ENCODE assay signal across 8 cellular contexts in genomic region chr19:17077447-17078028, GRCh38. TPM values are rescaled to one million over a fixed set of nuclear protein-coding genes. Genes with fewer than 3 reads are reported as not detected.
DNase-seq lines count a peak whose midpoint lies in the region; ATAC-seq, FAIRE-seq and TF ChIP-seq lines count a peak whose summit lies in the region.

No MANE protein-coding gene starts in this region.

- H2AK5ac ChIP-seq in H1 (ENCODE audit: low read depth, low read length): peak overlapping the region; percentile 65; the same call in 1 of the 2 replicates
- no peak overlapping the region for H2AK5ac ChIP-seq in trophoblast cell (ENCODE audit: low read length)

- no peak overlapping the region for H2BK120ac ChIP-seq in H1 (replicated peaks; ENCODE audit: low read depth, low read length)
- no peak overlapping the region for H2BK120ac ChIP-seq in trophoblast cell (ENCODE audit: insufficient read depth, low read length, poor library complexity)

- H4K91ac ChIP-seq in H1 (replicated peaks; ENCODE audit: insufficient read length, low read length) (no peak overlapping the region), trophoblast cell (ENCODE audit: low read depth, low read length) (no peak overlapping the region)

- no peak for TF ChIP-seq EP300 in H1 (IDR thresholded peaks at IDR 0.05; ENCODE audit: borderline replicate concordance in 1 of 2, low read depth in 2 of 2, low read length in 2 of 2)

- no peak overlapping the region for H3K56ac ChIP-seq in H1 (replicated peaks; ENCODE audit: insufficient read length, low read depth, low read length)

- H3K9me3 ChIP-seq in CD8-positive, alpha-beta memory T cell (ENCODE audit: low read length): no peaks in the 10 kb centered on the region
- H3K9me3 ChIP-seq in OCI-LY1 (ENCODE audit: low read length): no peaks in the 10 kb centered on the region
- no peaks in the 10 kb centered on the region for H3K9me3 ChIP-seq in H1 (ENCODE audit: insufficient read depth in 2 of 2, low read depth in 1 of 2, low read length in 1 of 2)
- no peaks in the 10 kb centered on the region for H3K9me3 ChIP-seq in trophoblast cell (ENCODE audit: insufficient read depth, low read depth, low read length)

- H3K27ac ChIP-seq in CD8-positive, alpha-beta memory T cell (ENCODE audit: low read depth, low read length): no peak overlapping the region
- H3K27ac ChIP-seq in OCI-LY1 (ENCODE audit: low read depth, low read length, poor library complexity, severe bottlenecking) (no peak overlapping the region), H1 (ENCODE audit: low read depth, low read length) (no peak overlapping the region), trophoblast cell (ENCODE audit: low read depth, low read length) (no peak overlapping the region)

- DNase-seq in CD8-positive, alpha-beta memory T cell: no peak
- DNase-seq in H1 (ENCODE audit: low read depth in 1 of 2, low spot score in 2 of 2): no peak
- DNase-seq in trophoblast cell: peak in 1 of 2 donors; percentile 40
- DNase-seq in H54 (ENCODE audit: insufficient read length, low spot score): no peak
- DNase-seq in kidney tubule cell (ENCODE audit: low spot score): no peak

- no peak overlapping the region for H3K18ac ChIP-seq in H1 (ENCODE audit: extremely low read depth, low read length)
- H3K18ac ChIP-seq in trophoblast cell (ENCODE audit: low read length): no peak overlapping the region

- peaks cover 0 to 2% (median 0%) of the 10 kb centered on the region in 5 donors for H3K9me3 Mint-ChIP-seq in CD8-positive, alpha-beta memory T cell

- H3K4me1 ChIP-seq in CD8-positive, alpha-beta memory T cell (ENCODE audit: insufficient read depth, low read length): peaks cover 47% of the 10 kb centered on the region
- H3K4me1 ChIP-seq in OCI-LY1 (ENCODE audit: insufficient read depth, low read length, severe bottlenecking) (peaks cover 67% of the 10 kb centered on the region), H1 (replicated peaks in 1 of 4; ENCODE audit: control insufficient read depth in 3 of 4, insufficient read depth in 4 of 4, low read length in 3 of 4) (peaks cover 4 to 13% (median 9%) of the 10 kb centered on the region in 4 experiments), trophoblast cell (ENCODE audit: control insufficient read depth in 1 of 2, insufficient read depth in 2 of 2, low read length in 2 of 2) (peaks cover 24 to 32% of the 10 kb centered on the region in 2 experiments)

- H3K79me1 ChIP-seq in H1 (ENCODE audit: low read depth, low read length): peaks cover 35% of the 10 kb centered on the region
- H3K79me1 ChIP-seq in trophoblast cell (ENCODE audit: low read length): peaks cover 17% of the 10 kb centered on the region

- no peak for TF ChIP-seq RAD21 in H1 (IDR thresholded peaks at IDR 0.05 in 1 of 2, conservative IDR thresholded peaks at IDR 0.05 in 1 of 2; ENCODE audit: low read depth in 2 of 2, low read length in 2 of 2)

- no peak overlapping the region for H3K23ac ChIP-seq in H1 (ENCODE audit: insufficient read length)
- H3K23ac ChIP-seq in trophoblast cell (ENCODE audit: low read length): no peak overlapping the region

- no peaks in the 10 kb centered on the region for H3K27me3 ChIP-seq in CD8-positive, alpha-beta memory T cell (ENCODE audit: insufficient read depth, low read length, poor library complexity, severe bottlenecking)
- no peaks in the 10 kb centered on the region for H3K27me3 ChIP-seq in OCI-LY1 (ENCODE audit: insufficient read depth, low read length)
- no peaks in the 10 kb centered on the region for H3K27me3 ChIP-seq in H1 (replicated peaks in 1 of 4; ENCODE audit: control insufficient read depth in 3 of 4, extremely low read depth in 1 of 4, insufficient read depth in 3 of 4, low read length in 3 of 4)
- no peaks in the 10 kb centered on the region for H3K27me3 ChIP-seq in trophoblast cell (ENCODE audit: insufficient read depth, low read length)

- H3K27me3 Mint-ChIP-seq in CD8-positive, alpha-beta memory T cell: no peaks in the 10 kb centered on the region

- H4K12ac ChIP-seq in trophoblast cell (ENCODE audit: low read depth, low read length): no peak overlapping the region

- no peaks in the 10 kb centered on the region for H4K20me1 ChIP-seq in OCI-LY1 (ENCODE audit: insufficient read depth, low read length)
- H4K20me1 ChIP-seq in H1 (replicated peaks in 1 of 2; ENCODE audit: control insufficient read depth in 1 of 2, insufficient read depth in 2 of 2, low read length in 2 of 2): peaks cover 22 to 36% of the 10 kb centered on the region in 2 experiments

- H2BK5ac ChIP-seq in H1 (ENCODE audit: low read depth, low read length) (no peak overlapping the region; the same call in 1 of the 2 replicates), trophoblast cell (ENCODE audit: low read depth, low read length, poor library complexity) (no peak overlapping the region)

- 82% methylated on average over 17 of the region's 17 CpGs; no CpG with 5 or more reads in 1 of the 2 experiments for WGBS in H1 (ENCODE audit: extremely low coverage in 1 of 2, insufficient coverage in 1 of 2, insufficient read length in 1 of 2, insufficient replicate concordance in 2 of 2, low coverage in 1 of 2, low lambda C conversion rate in 2 of 2, missing lambda C conversion rate in 1 of 2), 2 experiments
- no CpG with 5 or more reads among the region's 17 CpGs for WGBS in trophoblast cell (ENCODE audit: extremely low coverage, insufficient coverage, insufficient read length)

- H3K23me2 ChIP-seq in H1 (ENCODE audit: low read depth, low read length): peaks cover 17% of the 10 kb centered on the region

- peaks cover 65 to 86% (median 71%) of the 10 kb centered on the region in 3 donors for H3K4me1 Mint-ChIP-seq in CD8-positive, alpha-beta memory T cell

- peak overlapping the region; percentile 72 for H3K4me3 ChIP-seq in CD8-positive, alpha-beta memory T cell (ENCODE audit: low read length)
- peak overlapping the region; percentile 91 for H3K4me3 ChIP-seq in OCI-LY1 (ENCODE audit: low read depth, low read length, poor library complexity, severe bottlenecking)
- peak overlapping the region in 1 of 4 experiments; percentile 87; a peak in 1 of 8 replicates for H3K4me3 ChIP-seq in H1 (ENCODE audit: extremely low read depth in 1 of 4, insufficient read depth in 2 of 4, low read depth in 3 of 4, low read length in 4 of 4)
- H3K4me3 ChIP-seq in trophoblast cell (ENCODE audit: low read depth, low read length): peak overlapping the region; percentile 19

- H3K79me2 ChIP-seq in OCI-LY1 (ENCODE audit: insufficient read depth, low read length) (peaks cover 52% of the 10 kb centered on the region), H1 (ENCODE audit: control insufficient read depth in 1 of 2, insufficient read depth in 2 of 2, low read length in 2 of 2) (peaks cover 4 to 82% of the 10 kb centered on the region in 2 experiments; a peak in 3 of 4 replicates), trophoblast cell (ENCODE audit: control insufficient read depth, insufficient read depth, low read length, poor library complexity) (peaks cover 58% of the 10 kb centered on the region)

- no peaks in the 10 kb centered on the region for H3F3A ChIP-seq in OCI-LY1 (ENCODE audit: insufficient read depth, low read length)

- CTCF ChIA-PET in CD8-positive, alpha-beta memory T cell (lab: Charles Lee): no interaction called here
- CTCF ChIA-PET in H1 (lab: Charles Lee; ENCODE audit: partially characterized antibody): interaction anchor here (0.9 to 2.4 kb wide), 4 partner anchors 9 to 91 kb away, joined by 3 to 7 read pairs (median 4); no protein-coding TSS in a partner anchor

- POLR2A ChIA-PET in CD8-positive, alpha-beta memory T cell (lab: Charles Lee): interaction anchor here (2.6 kb wide), 1 partner anchor 48 kb away, joined by 19 read pairs; no protein-coding TSS in a partner anchor
- POLR2A ChIA-PET in H1 (lab: Charles Lee; ENCODE audit: partially characterized antibody): interaction anchor here (0.7 to 1.6 kb wide), 4 partner anchors 8 to 151 kb away, joined by 3 to 6 read pairs (median 4); no protein-coding TSS in a partner anchor

- H3K14ac ChIP-seq in H1 (ENCODE audit: insufficient read length) (no peak overlapping the region), trophoblast cell (ENCODE audit: low read length) (no peak overlapping the region)

- peaks cover 0 to 44% (median 0%) of the 10 kb centered on the region in 3 donors for H3K36me3 Mint-ChIP-seq in CD8-positive, alpha-beta memory T cell

- FAIRE-seq in H1 (lab: Jason Lieb, UNC) (no peak), H54 (lab: Jason Lieb, UNC) (no peak)

- H2AFZ ChIP-seq in OCI-LY1 (ENCODE audit: low read length): no peak overlapping the region
- H2AFZ ChIP-seq in H1 (ENCODE audit: low read length): no peak overlapping the region
- no peak overlapping the region for H2AFZ ChIP-seq in trophoblast cell (ENCODE audit: insufficient read depth, low read length, poor library complexity)

- H3K9me2 ChIP-seq in OCI-LY1 (ENCODE audit: low read depth, low read length): no peaks in the 10 kb centered on the region

- H2BK20ac ChIP-seq in H1 (ENCODE audit: low read length): no peak overlapping the region

- TF ChIP-seq CTCF in OCI-LY1 (IDR thresholded peaks at IDR 0.05; ENCODE audit: low read length) (no peak), H1 (IDR thresholded peaks at IDR 0.05; ENCODE audit: control extremely low read depth in 1 of 3, insufficient read depth in 1 of 3, low read depth in 1 of 3, low read length in 3 of 3) (no peak)

- H4K5ac ChIP-seq in H1 (ENCODE audit: insufficient read length, low read depth, low read length): no peak overlapping the region

- TF ChIP-seq POLR2A in H1 (IDR thresholded peaks at IDR 0.05; ENCODE audit: control extremely low read depth in 1 of 2, low read depth in 2 of 2, low read length in 2 of 2) (no peak), H54 (IDR thresholded peaks at IDR 0.05; ENCODE audit: low read depth, low read length) (no peak)

- ATAC-seq in HG03521 (IDR thresholded peaks at IDR 0.05; ENCODE audit: unreplicated experiment): no peak
- ATAC-seq in HG02938 (IDR thresholded peaks at IDR 0.05; ENCODE audit: unreplicated experiment): no peak

- H2BK15ac ChIP-seq in H1 (ENCODE audit: low read length): no peak overlapping the region; the same call in 1 of the 2 replicates

- no peak overlapping the region for H3K4ac ChIP-seq in H1 (replicated peaks; ENCODE audit: insufficient read length, low read depth, low read length)
- H3K4ac ChIP-seq in trophoblast cell (ENCODE audit: low read depth, low read length): peak overlapping the region; percentile 87

- H3K4me3 Mint-ChIP-seq in CD8-positive, alpha-beta memory T cell: peak overlapping the region; percentile 84 to 100 (median 98)

- H3K4me2 ChIP-seq in OCI-LY1 (ENCODE audit: low read length) (peak overlapping the region; percentile 86), H1 (ENCODE audit: insufficient read depth in 1 of 2, low read depth in 2 of 2, low read length in 2 of 2) (peak overlapping the region in 1 of 2 experiments; percentile 79; a peak in 1 of 4 replicates), trophoblast cell (ENCODE audit: low read length) (peak overlapping the region; percentile 79)

- H3K27ac Mint-ChIP-seq in CD8-positive, alpha-beta memory T cell: peak overlapping the region; percentile 14 to 98 (median 87)

- no peaks in the 10 kb centered on the region for H3K36me3 ChIP-seq in CD8-positive, alpha-beta memory T cell (ENCODE audit: insufficient read depth, low read length)
- H3K36me3 ChIP-seq in OCI-LY1 (ENCODE audit: insufficient read depth, low read length) (peaks cover 10% of the 10 kb centered on the region), H1 (ENCODE audit: control insufficient read depth in 2 of 4, insufficient read depth in 4 of 4, low read length in 3 of 4) (peaks cover 0 to 5% (median 0%) of the 10 kb centered on the region in 4 experiments; a peak in 1 of 8 replicates), trophoblast cell (ENCODE audit: control insufficient read depth in 1 of 2, insufficient read depth in 2 of 2, low read length in 2 of 2) (peaks cover 6 to 8% of the 10 kb centered on the region in 2 experiments)

- peak overlapping the region; percentile 91; the same call in 1 of the 2 replicates for H3K9ac ChIP-seq in OCI-LY1 (ENCODE audit: low read length)
- H3K9ac ChIP-seq in H1 (replicated peaks in 1 of 4; ENCODE audit: extremely low read depth in 1 of 4, low read depth in 3 of 4, low read length in 3 of 4): no peak overlapping the region; a peak in 1 of 7 replicates
- no peak overlapping the region for H3K9ac ChIP-seq in trophoblast cell (ENCODE audit: low read length)

- H2BK12ac ChIP-seq in H1 (ENCODE audit: low read depth, low read length) (0 out of 2 replicates have a peak overlapping the region, but pooled peaks have one; percentile 9), trophoblast cell (ENCODE audit: low read length) (no peak overlapping the region)

- no peak overlapping the region for H4K8ac ChIP-seq in H1 (ENCODE audit: extremely low read depth, insufficient read depth, low read length)
- no peak overlapping the region for H4K8ac ChIP-seq in trophoblast cell (ENCODE audit: low read depth, low read length)

RNA-seq across cellular contexts. Expression of gene MYO9B, which starts 2.0 kb away (rescaled TPM):
- total RNA-seq in CD8-positive, alpha-beta memory T cell: 100 to 1,000 TPM; 104 to 108 TPM
- polyA plus RNA-seq in CD8-positive, alpha-beta memory T cell: 24.9 TPM
- 76.8 and 77.1 TPM in 2 replicates for total RNA-seq in H1 (2021; fragmentation: NEBNext Ultra II Directional; extraction: Animal tissue kit (Norgen Biotek cat#: 25700))
- 27.6 and 40.0 TPM in 2 replicates for polyA plus RNA-seq in H1 (2011; rRNA removed)
- 26.7 TPM for polyA plus RNA-seq in H1 (2011; cell fraction: cytosol; rRNA removed)
- polyA plus RNA-seq in H1 (2011; cell fraction: nucleus; rRNA removed): 102 TPM
- polyA plus RNA-seq in H1 (2012, experiment 1 of 2): 43.2 to 61.2 TPM (median 54.2 TPM) in 4 replicates
- 37.9 TPM for polyA plus RNA-seq in H1 (2012, experiment 2 of 2)
- 33.9 TPM for polyA plus RNA-seq in H1 (2013, experiment 1 of 2)
- polyA plus RNA-seq in H1 (2013, experiment 2 of 2): 30.2 TPM
- polyA minus RNA-seq in H1 (2011; rRNA and poly(A)+ RNA removed): 51.3 and 52.3 TPM in 2 replicates
- polyA minus RNA-seq in H1 (2011; cell fraction: cytosol; rRNA and poly(A)+ RNA removed): 53.7 TPM
- polyA minus RNA-seq in H1 (2011; cell fraction: nucleus; rRNA and poly(A)+ RNA removed): 45.4 TPM
- 64.1 and 65.1 TPM in 2 replicates for polyA plus RNA-seq in trophoblast cell (2013)

RNA-seq across cellular contexts. Expression of gene HAUS8, which starts 2.3 kb away (rescaled TPM):
- 10 to 100 TPM; 33.4 to 36.4 TPM for total RNA-seq in CD8-positive, alpha-beta memory T cell
- polyA plus RNA-seq in CD8-positive, alpha-beta memory T cell: 9.7 TPM
- 23.2 and 23.5 TPM in 2 replicates for total RNA-seq in H1 (2021; fragmentation: NEBNext Ultra II Directional; extraction: Animal tissue kit (Norgen Biotek cat#: 25700))
- 18.4 and 18.9 TPM in 2 replicates for polyA plus RNA-seq in H1 (2011; rRNA removed)
- polyA plus RNA-seq in H1 (2011; cell fraction: cytosol; rRNA removed): 20.5 TPM
- polyA plus RNA-seq in H1 (2011; cell fraction: nucleus; rRNA removed): 27.7 TPM
- 19.8 to 25.4 TPM (median 24.1 TPM) in 4 replicates for polyA plus RNA-seq in H1 (2012, experiment 1 of 2)
- polyA plus RNA-seq in H1 (2012, experiment 2 of 2): 10.9 TPM
- 23.0 TPM for polyA plus RNA-seq in H1 (2013, experiment 1 of 2)
- polyA plus RNA-seq in H1 (2013, experiment 2 of 2): 24.3 TPM
- 9.2 and 17.3 TPM in 2 replicates for polyA minus RNA-seq in H1 (2011; rRNA and poly(A)+ RNA removed)
- 8.3 TPM for polyA minus RNA-seq in H1 (2011; cell fraction: cytosol; rRNA and poly(A)+ RNA removed)
- polyA minus RNA-seq in H1 (2011; cell fraction: nucleus; rRNA and poly(A)+ RNA removed): 11.8 TPM
- polyA plus RNA-seq in trophoblast cell (2013): 31.7 and 32.6 TPM in 2 replicates

RNA-seq across cellular contexts. Expression of gene CPAMD8, which starts 50.9 kb away (rescaled TPM):
- under 1 TPM; 0.07 to 0.18 TPM for total RNA-seq in CD8-positive, alpha-beta memory T cell
- polyA plus RNA-seq in CD8-positive, alpha-beta memory T cell: 0.74 TPM
- 9.2 and 11.1 TPM in 2 replicates for total RNA-seq in H1 (2021; fragmentation: NEBNext Ultra II Directional; extraction: Animal tissue kit (Norgen Biotek cat#: 25700))
- 6.1 and 11.2 TPM in 2 replicates for polyA plus RNA-seq in H1 (2011; rRNA removed)
- polyA plus RNA-seq in H1 (2011; cell fraction: cytosol; rRNA removed): 8.1 TPM
- 28.3 TPM for polyA plus RNA-seq in H1 (2011; cell fraction: nucleus; rRNA removed)
- 5.0 to 9.0 TPM (median 7.1 TPM) in 4 replicates for polyA plus RNA-seq in H1 (2012, experiment 1 of 2)
- 4.6 TPM for polyA plus RNA-seq in H1 (2012, experiment 2 of 2)
- polyA plus RNA-seq in H1 (2013, experiment 1 of 2): 6.6 TPM
- 6.1 TPM for polyA plus RNA-seq in H1 (2013, experiment 2 of 2)
- 9.4 and 10.3 TPM in 2 replicates for polyA minus RNA-seq in H1 (2011; rRNA and poly(A)+ RNA removed)
- polyA minus RNA-seq in H1 (2011; cell fraction: cytosol; rRNA and poly(A)+ RNA removed): 6.2 TPM
- polyA minus RNA-seq in H1 (2011; cell fraction: nucleus; rRNA and poly(A)+ RNA removed): 13.3 TPM
- 4.6 and 4.8 TPM in 2 replicates for polyA plus RNA-seq in trophoblast cell (2013)
